1 cellular context compared by ENCODE assay signal in the genomic region with DNA sequence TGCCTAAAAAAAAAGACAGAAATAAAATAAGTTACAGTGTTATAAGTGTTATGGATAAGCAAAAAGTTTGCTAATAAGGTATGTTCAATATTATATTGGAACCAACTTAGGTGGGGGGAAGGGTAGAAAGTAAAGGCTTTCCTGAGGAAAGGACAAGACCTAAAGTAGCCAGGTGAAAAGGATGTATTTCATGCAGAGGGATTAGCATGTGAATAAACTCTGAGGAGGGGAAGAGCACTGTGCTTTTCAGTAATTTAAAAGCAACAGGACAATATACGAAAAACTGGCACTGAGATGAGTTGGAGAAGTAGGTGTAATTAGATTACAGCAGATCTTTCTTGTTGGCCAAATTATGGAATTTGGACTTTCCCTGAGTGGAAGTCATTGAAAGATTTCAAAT.
TF ChIP-seq lines count a peak whose summit lies in the region.

No MANE protein-coding gene starts in this region.

TF ChIP-seq in HepG2, 621 proteins besides CTCF, POLR2A, EP300 and RAD21 (continued from another document):
- TF ChIP-seq, protein P1, sequence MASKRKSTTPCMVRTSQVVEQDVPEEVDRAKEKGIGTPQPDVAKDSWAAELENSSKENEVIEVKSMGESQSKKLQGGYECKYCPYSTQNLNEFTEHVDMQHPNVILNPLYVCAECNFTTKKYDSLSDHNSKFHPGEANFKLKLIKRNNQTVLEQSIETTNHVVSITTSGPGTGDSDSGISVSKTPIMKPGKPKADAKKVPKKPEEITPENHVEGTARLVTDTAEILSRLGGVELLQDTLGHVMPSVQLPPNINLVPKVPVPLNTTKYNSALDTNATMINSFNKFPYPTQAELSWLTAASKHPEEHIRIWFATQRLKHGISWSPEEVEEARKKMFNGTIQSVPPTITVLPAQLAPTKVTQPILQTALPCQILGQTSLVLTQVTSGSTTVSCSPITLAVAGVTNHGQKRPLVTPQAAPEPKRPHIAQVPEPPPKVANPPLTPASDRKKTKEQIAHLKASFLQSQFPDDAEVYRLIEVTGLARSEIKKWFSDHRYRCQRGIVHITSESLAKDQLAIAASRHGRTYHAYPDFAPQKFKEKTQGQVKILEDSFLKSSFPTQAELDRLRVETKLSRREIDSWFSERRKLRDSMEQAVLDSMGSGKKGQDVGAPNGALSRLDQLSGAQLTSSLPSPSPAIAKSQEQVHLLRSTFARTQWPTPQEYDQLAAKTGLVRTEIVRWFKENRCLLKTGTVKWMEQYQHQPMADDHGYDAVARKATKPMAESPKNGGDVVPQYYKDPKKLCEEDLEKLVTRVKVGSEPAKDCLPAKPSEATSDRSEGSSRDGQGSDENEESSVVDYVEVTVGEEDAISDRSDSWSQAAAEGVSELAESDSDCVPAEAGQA (IDR thresholded peaks at IDR 0.05; ENCODE audit: low read depth): no peak
- TF ChIP-seq, protein P1 (CRISPR knock-in tag; IDR thresholded peaks at IDR 0.05; ENCODE audit: borderline replicate concordance): no peak
